ENCODE assay signal across 9 cellular contexts in the genomic region with DNA sequence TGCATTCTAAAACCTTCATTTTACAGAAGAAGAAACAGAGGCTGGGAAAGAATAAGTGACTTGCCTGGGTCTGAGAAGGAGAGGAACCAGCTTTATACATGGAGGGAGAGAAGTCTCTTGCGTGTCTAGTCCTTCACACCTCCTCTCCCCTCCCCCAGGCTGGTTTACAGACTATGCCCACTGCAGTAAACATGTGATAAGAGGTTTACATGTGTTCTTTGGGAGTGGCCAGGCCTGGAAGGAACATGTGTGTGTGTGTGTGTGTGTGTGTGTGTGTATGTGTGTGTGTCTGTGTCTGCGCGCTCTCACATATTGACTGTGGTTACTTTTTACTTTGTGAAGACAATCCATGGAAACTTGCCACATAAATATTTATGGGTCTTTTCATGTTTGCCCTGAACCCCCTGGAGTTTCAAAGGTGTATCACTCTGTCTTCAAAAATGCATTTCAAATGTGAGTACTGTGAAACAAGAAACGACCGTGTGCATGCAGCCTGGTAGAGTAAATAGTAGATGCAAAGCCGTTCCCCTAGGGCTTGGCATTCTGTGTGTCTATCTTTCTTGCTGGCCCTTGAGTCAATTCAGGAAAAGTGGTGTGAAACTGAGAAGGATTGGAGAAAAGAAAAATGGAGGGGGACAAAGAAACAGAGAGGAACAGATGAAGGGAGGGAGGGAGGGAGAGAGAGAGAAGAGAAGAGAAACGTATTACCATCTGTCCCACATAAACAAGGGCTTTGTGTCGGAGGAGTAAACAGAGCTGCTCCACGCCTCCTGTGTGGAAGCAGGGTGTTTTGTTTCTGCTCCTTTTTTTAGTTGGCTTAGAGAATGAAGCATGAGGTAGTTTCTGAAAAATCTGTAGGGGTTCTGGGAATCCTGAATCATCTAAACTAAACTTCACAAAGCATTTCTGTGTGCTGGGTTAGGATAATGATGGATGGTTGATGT. TPM values are rescaled to one million over a fixed set of nuclear protein-coding genes. Genes with fewer than 3 reads are reported as not detected.
DNase-seq lines count a peak whose midpoint lies in the region; ATAC-seq and TF ChIP-seq lines count a peak whose summit lies in the region.
"Had no signal": no experiment of that assay in that cellular context is flagged by ENCODE, and none has a peak within 500 bp of the region (broad histone marks: within the 10 kb centered on the region; RNA-seq: fewer than 3 reads in every experiment).

No MANE protein-coding gene starts in this region.

- H3K4me3 ChIP-seq in breast epithelium (no peak overlapping the region), hepatocyte (no peak overlapping the region), uterus (no peak overlapping the region)

- H3K27ac ChIP-seq in breast epithelium (peak overlapping the region; percentile 58 to 69), hepatocyte (peak overlapping the region; percentile 72), uterus (peak overlapping the region; percentile 78 to 82)

- H3K9me3 Mint-ChIP-seq in MCF 10A (ENCODE audit: unreplicated experiment) = no peaks in the 10 kb centered on the region
- H3K9me3 Mint-ChIP-seq: IgD-negative memory B cell had no signal

- H3K36me3 ChIP-seq in breast epithelium (no peaks in the 10 kb centered on the region), hepatocyte (replicated peaks; ENCODE audit: insufficient read depth, low read depth) (no peaks in the 10 kb centered on the region), uterus (no peaks in the 10 kb centered on the region)

- H3K27me3 ChIP-seq in breast epithelium (no peaks in the 10 kb centered on the region), hepatocyte (no peaks in the 10 kb centered on the region), uterus (no peaks in the 10 kb centered on the region)

- H3K79me2 ChIP-seq in hepatocyte = no peaks in the 10 kb centered on the region

- no peaks in the 10 kb centered on the region for H4K20me1 ChIP-seq in hepatocyte (ENCODE audit: insufficient read depth, poor library complexity, severe bottlenecking)

- intact Hi-C loops in breast epithelium (cut with DNase I; ENCODE audit: low total_unique reads) = loop anchor here (1.0 kb wide), 1 partner anchor 28 kb away; no protein-coding TSS in a partner anchor
- intact Hi-C loops in MCF 10A (cut with micrococcal nuclease) = no loop called here
- intact Hi-C loops in uterus (cut with DNase I; ENCODE audit: low total_unique reads) = no loop called here

- H3K9me3 ChIP-seq in breast epithelium (no peaks in the 10 kb centered on the region), hepatocyte (ENCODE audit: low read depth) (no peaks in the 10 kb centered on the region), uterus (no peaks in the 10 kb centered on the region)

- BruUV-seq in MCF 10A (replicated peaks; lab: Mats Ljungman, UMichigan) = no TSS peak

- ATAC-seq in GM19324 (IDR thresholded peaks at IDR 0.05; ENCODE audit: low FRiP score, unreplicated experiment) = no peak
- no peak for ATAC-seq in HG03460 (IDR thresholded peaks at IDR 0.05; ENCODE audit: unreplicated experiment)
- no peak for ATAC-seq in GM19455 (IDR thresholded peaks at IDR 0.05; ENCODE audit: unreplicated experiment)

- H3K36me3 Mint-ChIP-seq in MCF 10A (ENCODE audit: insufficient read depth, unreplicated experiment) = no peaks in the 10 kb centered on the region
- H3K36me3 Mint-ChIP-seq: IgD-negative memory B cell had no signal

- no peak overlapping the region for H2AFZ ChIP-seq in hepatocyte

- POLR2A ChIA-PET in MCF 10A (lab: Yijun Ruan, JAX) = no interaction called here

- DNase-seq in breast epithelium (ENCODE audit: low spot score in 2 of 2) = no peak
- DNase-seq in MCF 10A (ENCODE audit: unreplicated experiment) = no peak
- DNase-seq in NCI-H82 treated with DMSO at 0.1 percent for 48 hours (lab: John Stamatoyannopoulos, UW; ENCODE audit: unreplicated experiment) = peak; percentile 79
- DNase-seq in hepatocyte (ENCODE audit: low spot score) = no peak
- peak in 1 of 2 donors; percentile 59 for DNase-seq in uterus

- H3K4me3 Mint-ChIP-seq in MCF 10A (ENCODE audit: unreplicated experiment) = no peak overlapping the region
- H3K4me3 Mint-ChIP-seq: IgD-negative memory B cell had no signal

- WGBS in hepatocyte (ENCODE audit: low lambda C conversion rate, missing lambda C conversion rate) = 41% methylated on average over 7 of the region's 9 CpGs

- TF ChIP-seq POLR2A in breast epithelium (IDR thresholded peaks at IDR 0.05) = no peak
- TF ChIP-seq POLR2A in uterus (IDR thresholded peaks at IDR 0.05) = no peak

- H3K4me1 Mint-ChIP-seq in MCF 10A (ENCODE audit: insufficient read depth, unreplicated experiment) = peaks cover 8% of the 10 kb centered on the region
- H3K4me1 Mint-ChIP-seq: IgD-negative memory B cell had no signal

- no peak overlapping the region for H3K27ac Mint-ChIP-seq in MCF 10A (ENCODE audit: low read depth, unreplicated experiment)
- H3K27ac Mint-ChIP-seq: IgD-negative memory B cell had no signal

- H3K9me2 ChIP-seq in hepatocyte (replicated peaks; ENCODE audit: insufficient read depth) = no peaks in the 10 kb centered on the region

- H3K4me2 ChIP-seq in hepatocyte = peak overlapping the region; percentile 31

- peaks cover 11% of the 10 kb centered on the region for H3K27me3 Mint-ChIP-seq in MCF 10A (ENCODE audit: insufficient read depth, unreplicated experiment)

- CTCF ChIA-PET in MCF 10A (lab: Yijun Ruan, JAX) = no interaction called here

- H3K4me1 ChIP-seq in breast epithelium (peaks cover 0 to 4% of the 10 kb centered on the region in 2 donors), hepatocyte (ENCODE audit: insufficient read depth) (peaks cover 28% of the 10 kb centered on the region), uterus (peaks cover 7 to 10% of the 10 kb centered on the region in 2 donors)

- no peak for TF ChIP-seq CTCF in breast epithelium (IDR thresholded peaks at IDR 0.05)
- TF ChIP-seq CTCF in MCF 10A (IDR thresholded peaks at IDR 0.05; ENCODE audit: unreplicated experiment) = no peak
- TF ChIP-seq CTCF in hepatocyte (IDR thresholded peaks at IDR 0.05; ENCODE audit: poor library complexity) = no peak
- no peak for TF ChIP-seq CTCF in uterus (IDR thresholded peaks at IDR 0.05)

RNA-seq across cellular contexts. Expression of a gene that starts 51.7 kb away (rescaled TPM):
- total RNA-seq in breast epithelium (10 to 100 TPM in 2 of 3 donors, 1 to 10 TPM in 1; 8.2 to 48.4 (median 28.8) TPM), MCF 10A (2022) (not detected in 2 replicates), hepatocyte (21.9 and 29.5 TPM in 2 replicates), uterus (10 to 100 TPM in 3 of 4 donors, 1 to 10 TPM in 1; 5.4 to 73.2 (median 19.9) TPM)
- polyA plus RNA-seq in hepatocyte = 6.1 and 7.7 TPM in 2 replicates
- polyA plus RNA-seq: IgD-negative memory B cell had no signal
